8 cellular contexts compared by ENCODE assay signal in genomic region chr2:202375611-202376408, GRCh38. TPM values are rescaled to one million over a fixed set of nuclear protein-coding genes. Genes with fewer than 3 reads are reported as not detected.
DNase-seq lines count a peak whose midpoint lies in the region; ATAC-seq and TF ChIP-seq lines count a peak whose summit lies in the region.

Gene BMPR2, plus strand, starts transcription at chr2:202376327. Its CDS starts 1,148 bp downstream, at chr2:202377475.

- under 1% methylated on average over 70 of the region's 70 CpGs for WGBS in HUES64

- peak within 1 kb of the TSS; percentile 100 for H3K4me2 ChIP-seq in OCI-LY3 (ENCODE audit: low read length)

- peak within 1 kb of the TSS; percentile 98 for H3K4me3 ChIP-seq in HUES64 (ENCODE audit: low read length)
- H3K4me3 ChIP-seq in OCI-LY3 (ENCODE audit: low read length): peak within 1 kb of the TSS; percentile 89
- H3K4me3 ChIP-seq in mucosa of descending colon: peak within 1 kb of the TSS; percentile 86

- H3K9me3 ChIP-seq in HUES64 (ENCODE audit: insufficient read depth, low read depth, low read length) (no peaks in the 10 kb centered on the region), OCI-LY3 (ENCODE audit: insufficient read depth, low read length) (no peaks in the 10 kb centered on the region), mucosa of descending colon (no peaks in the 10 kb centered on the region)

- H3K9ac ChIP-seq in HUES64 (ENCODE audit: low read depth, low read length) (peak within 1 kb of the TSS; percentile 93), OCI-LY3 (ENCODE audit: low read length) (peak within 1 kb of the TSS; percentile 81)

- H3K36me3 ChIP-seq in HUES64 (ENCODE audit: insufficient read depth, low read length) (no peaks in the 10 kb centered on the region), OCI-LY3 (replicated peaks; ENCODE audit: low read depth, low read length) (no peaks in the 10 kb centered on the region), mucosa of descending colon (ENCODE audit: low read depth) (no peaks in the 10 kb centered on the region)

- H4K20me1 ChIP-seq in OCI-LY3 (ENCODE audit: insufficient read depth, low read length): no peaks in the 10 kb centered on the region; the same call in 1 of the 2 replicates

- peak; percentile 65 for ATAC-seq in GM21447 (IDR thresholded peaks at IDR 0.05; ENCODE audit: unreplicated experiment)
- ATAC-seq in mucosa of descending colon: peak; percentile 91

- H3K27me3 ChIP-seq in HUES64 (ENCODE audit: insufficient read depth, low read length) (no peaks in the 10 kb centered on the region), OCI-LY3 (ENCODE audit: low read depth, low read length) (no peaks in the 10 kb centered on the region)

- peak within 1 kb of the TSS; percentile 50 for H2AFZ ChIP-seq in OCI-LY3 (ENCODE audit: low read depth, low read length)

- H3K27ac ChIP-seq in HUES64 (ENCODE audit: low read depth, low read length): peak within 1 kb of the TSS; percentile 99
- peak within 1 kb of the TSS; percentile 61 for H3K27ac ChIP-seq in OCI-LY3 (ENCODE audit: low read length)
- H3K27ac ChIP-seq in epithelial cell of prostate: peak within 1 kb of the TSS; percentile 97

- in situ Hi-C loops in Caki2 (cut with HindIII; ENCODE audit: low pct_unique_long_range_greater_than_20kb, low sequenced_read_pairs): no loop called here

- H3K4me1 ChIP-seq in HUES64 (ENCODE audit: insufficient read depth, low read length) (peaks cover 16% of the 10 kb centered on the region), OCI-LY3 (ENCODE audit: low read length) (peaks cover 26% of the 10 kb centered on the region), mucosa of descending colon (ENCODE audit: low read depth) (peaks cover 10% of the 10 kb centered on the region)

- peaks cover 27% of the 10 kb centered on the region for H3K79me2 ChIP-seq in OCI-LY3 (ENCODE audit: low read length)

- DNase-seq in Caki2 (ENCODE audit: low read depth): peak; percentile 99
- DNase-seq in activated T-cell treated with anti-CD3 and anti-CD28 coated beads for 4 hours: peak; percentile 74
- peak; percentile 27 for DNase-seq in epithelial cell of prostate (ENCODE audit: low read depth, low spot score)
- DNase-seq in mucosa of descending colon: peak; percentile 90 to 94 (median 91)
- peak; percentile 60 to 65 for DNase-seq in stimulated activated CD8-positive, alpha-beta memory T cell treated with anti-CD3 and anti-CD28 coated beads, Interleukin-4, amount 100 ng/mL, for 1 hour (ENCODE audit: low read depth in 2 of 2, low spot score in 1 of 2)

- intact Hi-C loops in mucosa of descending colon (cut with DNase I, micrococcal nuclease): loop anchor here in 1 of 2 donors (10.0 kb wide), 1 partner anchor 111 kb away; the partner anchor contains the start of gene NOP58

- TF ChIP-seq CTCF in OCI-LY3 (IDR thresholded peaks at IDR 0.05; ENCODE audit: low read depth, low read length) (no peak), mucosa of descending colon (IDR thresholded peaks at IDR 0.05) (no peak)

RNA-seq across cellular contexts. Expression of gene BMPR2, which starts in this region (rescaled TPM):
- 9.8 and 15.0 TPM in 2 replicates for total RNA-seq in Caki2 (2014; rRNA removed; shearing (Covaris generic); ENCODE audit: low replicate concordance)
- 8.5 TPM for polyA plus RNA-seq in HUES64 (2013, experiment 1 of 2)
- 9.4 TPM for polyA plus RNA-seq in HUES64 (2013, experiment 2 of 2)
- total RNA-seq in mucosa of descending colon: 10 to 100 TPM; 33.9 to 54.5 (median 38.7) TPM

Comparison
In these comparisons a context has a peak if more than half of its experiments do, and no peak if none do; other contexts are left out.
1. Peak in every context shown above with its lines: DNase-seq, ATAC-seq, H3K4me3 ChIP-seq and H3K27ac ChIP-seq.
2. DNase-seq: peak in every context shown above with its lines; median percentile 99 in Caki2; 91 in mucosa of descending colon; 74 in activated T-cell treated with anti-CD3 and anti-CD28 coated beads for 4 hours; 62 in stimulated activated CD8-positive, alpha-beta memory T cell treated with anti-CD3 and anti-CD28 coated beads, Interleukin-4, amount 100 ng/mL, for 1 hour; 27 in epithelial cell of prostate.